Comparison of ENCODE assay signal across 8 cellular contexts in the genomic region with DNA sequence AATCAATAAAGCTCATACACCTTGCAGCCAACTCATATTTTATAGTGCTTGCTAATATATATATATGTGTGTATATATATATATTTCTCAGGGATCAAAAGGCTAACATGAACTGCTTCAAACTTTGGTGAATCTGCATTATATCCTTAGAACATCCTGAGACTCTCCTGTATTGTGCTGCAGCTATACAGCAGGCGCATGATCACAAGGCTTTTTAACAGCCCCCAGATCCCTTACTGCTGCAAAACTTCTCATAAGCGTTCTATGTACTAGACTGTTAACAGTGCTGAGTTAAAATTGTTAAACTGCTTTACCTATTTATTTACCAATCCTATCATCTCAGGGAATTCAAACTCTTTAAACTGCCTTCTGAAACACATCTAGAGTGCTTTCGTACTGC. TPM values are rescaled to one million over a fixed set of nuclear protein-coding genes. Genes with fewer than 3 reads are reported as not detected.
DNase-seq lines count a peak whose midpoint lies in the region; ATAC-seq and TF ChIP-seq lines count a peak whose summit lies in the region.

No MANE protein-coding gene starts in this region.

- H3K4me1 ChIP-seq in duodenal mucosa (ENCODE audit: control insufficient read depth in 1 of 2, insufficient read depth in 2 of 2, low read length in 2 of 2) = peaks cover 29% of the 10 kb centered on the region in 2 donors

- POLR2A ChIA-PET in HEK293T (lab: Yijun Ruan, JAX) = interaction anchor here (0.7 to 1.5 kb wide), 4 partner anchors 10 to 109 kb away, joined by 3 to 4 read pairs (median 4); no protein-coding TSS in a partner anchor

- peak overlapping the region; percentile 71 to 96 for H3K9ac ChIP-seq in duodenal mucosa (ENCODE audit: low read depth in 1 of 2, low read length in 2 of 2)

- peaks cover 30% of the 10 kb centered on the region for H3K4me1 Mint-ChIP-seq in neural crest cell

- peak overlapping the region; percentile 88 to 95 for H3K4me3 ChIP-seq in duodenal mucosa (ENCODE audit: low read depth in 1 of 2, low read length in 2 of 2)

- peak overlapping the region; percentile 93 for H3K4me3 Mint-ChIP-seq in neural crest cell

- CTCF ChIA-PET in HEK293T (lab: Yijun Ruan, JAX) = interaction anchor here (0.6 kb wide), 1 partner anchor 21 kb away, joined by 3 read pairs; no protein-coding TSS in a partner anchor

- no peaks in the 10 kb centered on the region for H3K36me3 ChIP-seq in duodenal mucosa (ENCODE audit: control insufficient read depth in 1 of 2, insufficient read depth in 2 of 2, low read length in 2 of 2)

- H3K27me3 Mint-ChIP-seq in neural crest cell (ENCODE audit: low read depth) = no peaks in the 10 kb centered on the region

- ATAC-seq in HG02623 (IDR thresholded peaks at IDR 0.05; ENCODE audit: unreplicated experiment) = no peak
- no peak for ATAC-seq in HG03045 (IDR thresholded peaks at IDR 0.05; ENCODE audit: unreplicated experiment)

- H3K27ac Mint-ChIP-seq in neural crest cell (ENCODE audit: unreplicated experiment) = peak overlapping the region; percentile 25

- H3K9me3 ChIP-seq in duodenal mucosa (ENCODE audit: control insufficient read depth in 1 of 2, low read length in 2 of 2) = no peaks in the 10 kb centered on the region

- no peaks in the 10 kb centered on the region for H3K27me3 ChIP-seq in duodenal mucosa (ENCODE audit: control insufficient read depth in 1 of 2, insufficient read depth in 2 of 2, low read length in 2 of 2)

- peak overlapping the region; percentile 5 for H3K27ac ChIP-seq in duodenal mucosa (ENCODE audit: low read depth, low read length)

- TF ChIP-seq CTCF in neural crest cell (conservative IDR thresholded peaks at IDR 0.05) = no peak

- H3K9me3 Mint-ChIP-seq in neural crest cell = no peaks in the 10 kb centered on the region

- no peaks in the 10 kb centered on the region for H3K36me3 Mint-ChIP-seq in neural crest cell (ENCODE audit: low read depth)

- DNase-seq in ELR (ENCODE audit: low read depth) (peak; percentile 51), NCI-H69 (lab: John Stamatoyannopoulos, UW) (peak; percentile 48), neural crest cell (ENCODE audit: low read depth, low spot score) (no peak), SHP77 (lab: John Stamatoyannopoulos, UW) (no peak), HEK293T (ENCODE audit: extremely low spot score) (no peak)

TF ChIP-seq in HEK293T, 16 proteins besides CTCF, POLR2A, EP300 and RAD21:
- TF ChIP-seq FOXK2 (IDR thresholded peaks at IDR 0.05) = no peak
- TF ChIP-seq, protein P1, sequence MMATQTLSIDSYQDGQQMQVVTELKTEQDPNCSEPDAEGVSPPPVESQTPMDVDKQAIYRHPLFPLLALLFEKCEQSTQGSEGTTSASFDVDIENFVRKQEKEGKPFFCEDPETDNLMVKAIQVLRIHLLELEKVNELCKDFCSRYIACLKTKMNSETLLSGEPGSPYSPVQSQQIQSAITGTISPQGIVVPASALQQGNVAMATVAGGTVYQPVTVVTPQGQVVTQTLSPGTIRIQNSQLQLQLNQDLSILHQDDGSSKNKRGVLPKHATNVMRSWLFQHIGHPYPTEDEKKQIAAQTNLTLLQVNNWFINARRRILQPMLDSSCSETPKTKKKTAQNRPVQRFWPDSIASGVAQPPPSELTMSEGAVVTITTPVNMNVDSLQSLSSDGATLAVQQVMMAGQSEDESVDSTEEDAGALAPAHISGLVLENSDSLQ (IDR thresholded peaks at IDR 0.05) = no peak
- TF ChIP-seq ARNT (IDR thresholded peaks at IDR 0.05) = no peak

RNA-seq across cellular contexts. Expression of a gene that starts 1.3 kb away (rescaled TPM):
- 47.0 and 52.9 TPM in 2 replicates for total RNA-seq in neural crest cell

RNA-seq across cellular contexts. Expression of a gene that starts 55.4 kb away (rescaled TPM):
- total RNA-seq in neural crest cell = 93.5 and 96.2 TPM in 2 replicates

Comparison
In these comparisons a context has a peak if more than half of its experiments do, and no peak if none do; other contexts are left out.
1. DNase-seq: peak in ELR (single experiment) and NCI-H69 (single experiment); none in neural crest cell (single experiment), SHP77 (0 of 2) and HEK293T (single experiment).